Comparison of ENCODE assay signal across 11 cellular contexts in genomic region chr15:47349179-47349578, GRCh38.
"Had no signal": no experiment of that assay in that cellular context is flagged by ENCODE, and none has a peak within 500 bp of the region (broad histone marks: within the 10 kb centered on the region; RNA-seq: fewer than 3 reads in every experiment).

No MANE protein-coding gene starts in this region.

- DNase-seq: activated CD4-positive, alpha-beta T cell treated with anti-CD3 and anti-CD28 coated beads, Interleukin-2, amount 50 U/mL, for 4 hours; activated gamma-delta T cell; adrenal gland; effector memory CD8-positive, alpha-beta T cell; left ventricle myocardium superior; occipital lobe; stimulated activated CD4-positive, alpha-beta T cell treated with anti-CD3 and anti-CD28 coated beads, Interleukin-1b, Interleukin-23, amount 100 ng/mL, for 48 hours; stimulated activated naive CD8-positive, alpha-beta T cell treated with anti-CD3 and anti-CD28 coated beads, Interleukin-15, Interleukin-2, amounts not matched to agents 100 U/mL and 50 U/mL, for 24 hours; substantia nigra; tibial artery had no signal

- ATAC-seq: effector memory CD8-positive, alpha-beta T cell; left ventricle myocardium superior; stimulated activated naive CD8-positive, alpha-beta T cell treated with anti-CD3 and anti-CD28 coated beads, Interleukin-15, Interleukin-2, amounts not matched to agents 100 U/mL and 50 U/mL, for 24 hours had no signal

- H3K36me3 ChIP-seq: adrenal gland, cardiac muscle cell, tibial artery had no signal

- H3K27ac ChIP-seq: adrenal gland, cardiac muscle cell, tibial artery had no signal

- H3K9me3 ChIP-seq: adrenal gland, tibial artery had no signal

- H3K4me1 ChIP-seq: adrenal gland, tibial artery had no signal

- H3K4me3 ChIP-seq: adrenal gland, cardiac muscle cell, tibial artery had no signal

- H3K27me3 ChIP-seq: adrenal gland, cardiac muscle cell, tibial artery had no signal
